In genomic region chr1:220928725-220929297, GRCh38 we compare ENCODE assay signal across 13 cellular contexts.
"Had no signal": no experiment of that assay in that cellular context is flagged by ENCODE, and none has a peak within 500 bp of the region (broad histone marks: within the 10 kb centered on the region; RNA-seq: fewer than 3 reads in every experiment).

No MANE protein-coding gene starts in this region.

- ATAC-seq: activated CD8-positive, alpha-beta memory T cell treated with anti-CD3 and anti-CD28 coated beads, Interleukin-2, amount 10 ng/mL, durations not matched to agents 7 days and 5 days; activated naive CD8-positive, alpha-beta T cell treated with anti-CD3 and anti-CD28 coated beads, Interleukin-2, amount 50 U/mL, for 24 hours; stimulated activated naive CD8-positive, alpha-beta T cell treated with anti-CD3 and anti-CD28 coated beads, Interleukin-15, amount 100 ng/mL, for 72 hours had no signal

- H3K36me3 Mint-ChIP-seq: activated CD4-positive, alpha-beta memory T cell treated with anti-CD3 and anti-CD28 coated beads for 36 hours; activated CD8-positive, alpha-beta memory T cell treated with anti-CD3 and anti-CD28 coated beads, Interleukin-2, amount 10 ng/mL, durations not matched to agents 7 days and 5 days; type B pancreatic cell had no signal

- H3K4me1 Mint-ChIP-seq: activated CD8-positive, alpha-beta memory T cell treated with anti-CD3 and anti-CD28 coated beads, Interleukin-2, amount 10 ng/mL, durations not matched to agents 7 days and 5 days; activated naive CD8-positive, alpha-beta T cell treated with anti-CD3 and anti-CD28 coated beads, Interleukin-2, amount 50 U/mL, for 24 hours; neural crest cell; stimulated activated naive CD8-positive, alpha-beta T cell treated with anti-CD3 and anti-CD28 coated beads, Interleukin-15, amount 100 ng/mL, for 72 hours had no signal

- DNase-seq: activated CD4-positive, alpha-beta memory T cell treated with anti-CD3 and anti-CD28 coated beads for 36 hours; activated CD4-positive, alpha-beta T cell treated with anti-CD3 and anti-CD28 coated beads for 1 hour; activated CD8-positive, alpha-beta memory T cell treated with anti-CD3 and anti-CD28 coated beads, Interleukin-2, amount 10 ng/mL, durations not matched to agents 7 days and 5 days; activated naive CD4-positive, alpha-beta T cell treated with anti-CD3 and anti-CD28 coated beads for 36 hours; activated naive CD8-positive, alpha-beta T cell treated with anti-CD3 and anti-CD28 coated beads, Interleukin-2, amount 50 U/mL, for 24 hours; activated T-cell treated with anti-CD3 and anti-CD28 coated beads, Interleukin-2, amount 50 U/mL, for 1 hour; dermis blood vessel endothelial cell; islet precursor cell; right lobe of liver; stimulated activated naive CD8-positive, alpha-beta T cell treated with anti-CD3 and anti-CD28 coated beads, Interleukin-15, amount 100 ng/mL, for 72 hours had no signal

- H3K27ac Mint-ChIP-seq: activated CD4-positive, alpha-beta memory T cell treated with anti-CD3 and anti-CD28 coated beads for 36 hours; activated CD8-positive, alpha-beta memory T cell treated with anti-CD3 and anti-CD28 coated beads, Interleukin-2, amount 10 ng/mL, durations not matched to agents 7 days and 5 days; activated naive CD4-positive, alpha-beta T cell treated with anti-CD3 and anti-CD28 coated beads for 36 hours; activated naive CD8-positive, alpha-beta T cell treated with anti-CD3 and anti-CD28 coated beads, Interleukin-2, amount 50 U/mL, for 24 hours; activated T-helper 2 cell treated with anti-CD3 and anti-CD28 coated beads, Interferon-gamma antibody, Interleukin-2, Interleukin-4, amounts not matched to agents 10 μg/mL and 5 μg/mL and 100 μg/mL, durations not matched to agents 14 hours and 24 hours and 36 hours; stimulated activated naive CD8-positive, alpha-beta T cell treated with anti-CD3 and anti-CD28 coated beads, Interleukin-15, amount 100 ng/mL, for 72 hours; type B pancreatic cell had no signal

- H3K9me3 Mint-ChIP-seq: activated CD4-positive, alpha-beta memory T cell treated with anti-CD3 and anti-CD28 coated beads for 36 hours; activated naive CD4-positive, alpha-beta T cell treated with anti-CD3 and anti-CD28 coated beads for 36 hours; activated naive CD8-positive, alpha-beta T cell treated with anti-CD3 and anti-CD28 coated beads, Interleukin-2, amount 50 U/mL, for 24 hours; activated T-helper 2 cell treated with anti-CD3 and anti-CD28 coated beads, Interferon-gamma antibody, Interleukin-2, Interleukin-4, amounts not matched to agents 10 μg/mL and 5 μg/mL and 100 μg/mL, durations not matched to agents 14 hours and 24 hours and 36 hours; neural crest cell; stimulated activated naive CD8-positive, alpha-beta T cell treated with anti-CD3 and anti-CD28 coated beads, Interleukin-15, amount 100 ng/mL, for 72 hours; type B pancreatic cell had no signal

- H3K27me3 Mint-ChIP-seq: stimulated activated naive CD8-positive, alpha-beta T cell treated with anti-CD3 and anti-CD28 coated beads, Interleukin-15, amount 100 ng/mL, for 72 hours had no signal

- H3K4me3 Mint-ChIP-seq: activated CD4-positive, alpha-beta memory T cell treated with anti-CD3 and anti-CD28 coated beads for 36 hours; activated CD8-positive, alpha-beta memory T cell treated with anti-CD3 and anti-CD28 coated beads, Interleukin-2, amount 10 ng/mL, durations not matched to agents 7 days and 5 days; activated naive CD4-positive, alpha-beta T cell treated with anti-CD3 and anti-CD28 coated beads for 36 hours; activated naive CD8-positive, alpha-beta T cell treated with anti-CD3 and anti-CD28 coated beads, Interleukin-2, amount 50 U/mL, for 24 hours; neural crest cell; stimulated activated naive CD8-positive, alpha-beta T cell treated with anti-CD3 and anti-CD28 coated beads, Interleukin-15, amount 100 ng/mL, for 72 hours; type B pancreatic cell had no signal
